In genomic region chrX:119482497-119483480, GRCh38 we compare ENCODE assay signal across 1 cellular context.
A peak's percentile ranks its signal among the peaks of the same experiment; 100 is the strongest.
TF ChIP-seq lines count a peak whose summit lies in the region.

No MANE protein-coding gene starts in this region.

TF ChIP-seq in IMR-90, 13 proteins besides CTCF, POLR2A, EP300 and RAD21 (continued from another document):
- TF ChIP-seq ELK1 (IDR thresholded peaks at IDR 0.05; ENCODE audit: borderline replicate concordance, low read depth, low read length) (no peak), FOS (IDR thresholded peaks at IDR 0.05; ENCODE audit: low read depth, low read length) (no peak), CHD1 (IDR thresholded peaks at IDR 0.05; ENCODE audit: low read depth, low read length) (no peak), MXI1 (IDR thresholded peaks at IDR 0.05; ENCODE audit: borderline replicate concordance, low read depth, low read length) (no peak), USF2 (IDR thresholded peaks at IDR 0.05; ENCODE audit: low read depth, low read length) (peak; percentile 64)
TF ChIP-seq in IMR-90: peak in this region for 3.
